Comparison of ENCODE assay signal across 35 cellular contexts in genomic region chr1:50077273-50077672, GRCh38. TPM values are rescaled to one million over a fixed set of nuclear protein-coding genes. Genes with fewer than 3 reads are reported as not detected.
"Had no signal": no experiment of that assay in that cellular context is flagged by ENCODE, and none has a peak within 500 bp of the region (broad histone marks: within the 10 kb centered on the region; RNA-seq: fewer than 3 reads in every experiment).

No MANE protein-coding gene starts in this region.

- H3K4me1 ChIP-seq: adrenal gland, ascending aorta, body of pancreas, breast epithelium had no signal

- ATAC-seq: activated naive CD4-positive, alpha-beta T cell treated with anti-CD3 and anti-CD28 coated beads, Interleukin-2, amount 50 U/mL, for 72 hours; activated naive CD8-positive, alpha-beta T cell treated with anti-CD3 and anti-CD28 coated beads, Interleukin-2, amount 50 U/mL, for 24 hours; activated T-cell treated with anti-CD3 and anti-CD28 coated beads, Interleukin-2, amount 50 U/mL, for 4 hours; activated T-cell treated with anti-CD3 and anti-CD28 coated beads, Interleukin-2, amount 50 U/mL, for 72 hours; activated T-helper 17 cell treated with anti-CD3 and anti-CD28 coated beads, Interleukin-2, amount 50 U/mL, for 72 hours; body of pancreas had no signal

- H3K27ac ChIP-seq: adrenal gland, ascending aorta, body of pancreas, brain microvascular endothelial cell, breast epithelium, cardiac muscle cell had no signal

- H3K4me3 ChIP-seq: adrenal gland, ascending aorta, body of pancreas, breast epithelium, cardiac muscle cell had no signal

- FAIRE-seq: astrocyte, bronchial epithelial cell had no signal

- DNase-seq: activated effector memory CD4-positive, alpha-beta T cell treated with anti-CD3 and anti-CD28 coated beads, Interleukin-2, amount 50 U/mL, for 16 hours; activated effector memory CD4-positive, alpha-beta T cell treated with Interleukin-2 at 50 U/mL for 16 hours; activated gamma-delta T cell; activated gamma-delta T cell treated with Interleukin-2 at 50 U/mL for 16 hours; activated naive CD4-positive, alpha-beta T cell; activated naive CD4-positive, alpha-beta T cell treated with anti-CD3 and anti-CD28 coated beads for 36 hours; activated naive CD4-positive, alpha-beta T cell treated with anti-CD3 and anti-CD28 coated beads, Interleukin-2, amount 10 ng/mL, durations not matched to agents 7 days and 5 days; activated naive CD4-positive, alpha-beta T cell treated with anti-CD3 and anti-CD28 coated beads, Interleukin-2, amount 50 U/mL, for 16 hours; activated naive CD4-positive, alpha-beta T cell treated with Interleukin-2 at 50 U/mL for 16 hours; activated naive CD8-positive, alpha-beta T cell treated with anti-CD3 and anti-CD28 coated beads for 36 hours; activated naive CD8-positive, alpha-beta T cell treated with anti-CD3 and anti-CD28 coated beads, Interleukin-2, amount 10 ng/mL, durations not matched to agents 7 days and 5 days; activated naive CD8-positive, alpha-beta T cell treated with anti-CD3 and anti-CD28 coated beads, Interleukin-2, amount 50 U/mL, for 24 hours; activated T-cell treated with anti-CD3 and anti-CD28 coated beads, Interleukin-2, amount 50 U/mL, for 4 hours; activated T-cell treated with anti-CD3 and anti-CD28 coated beads, Interleukin-2, amount 50 U/mL, for 48 hours; activated T-cell treated with anti-CD3 and anti-CD28 coated beads, Interleukin-2, amount 50 U/mL, for 72 hours; adrenal gland; amniotic stem cell; amygdala; anterior cingulate cortex; aorta; body of pancreas; brain microvascular endothelial cell; caudate nucleus; central memory CD4-positive, alpha-beta T cell; cerebellar nuclear complex had no signal

- H3K9me3 ChIP-seq: adrenal gland, ascending aorta, body of pancreas, breast epithelium had no signal

- H3K27me3 ChIP-seq: adrenal gland, ascending aorta, body of pancreas, brain microvascular endothelial cell, breast epithelium, cardiac muscle cell had no signal

- H3K36me3 ChIP-seq: adrenal gland, ascending aorta, brain microvascular endothelial cell, breast epithelium, cardiac muscle cell had no signal

RNA-seq across cellular contexts. Expression of gene ELAVL4, which starts 31.4 kb away (rescaled TPM):
- total RNA-seq: activated naive CD4-positive, alpha-beta T cell treated with anti-CD3 and anti-CD28 coated beads for 36 hours; activated naive CD4-positive, alpha-beta T cell treated with anti-CD3 and anti-CD28 coated beads, Interleukin-2, amount 50 U/mL, for 72 hours; activated naive CD8-positive, alpha-beta T cell treated with anti-CD3 and anti-CD28 coated beads for 36 hours; activated naive CD8-positive, alpha-beta T cell treated with anti-CD3 and anti-CD28 coated beads, Interleukin-2, amount 10 ng/mL, durations not matched to agents 7 days and 5 days; activated T-cell treated with anti-CD3 and anti-CD28 coated beads, Interleukin-2, amount 50 U/mL, for 4 hours; activated T-cell treated with anti-CD3 and anti-CD28 coated beads, Interleukin-2, amount 50 U/mL, for 72 hours; activated T-helper 1 cell treated with anti-CD3 and anti-CD28 coated beads, Interleukin-12 subunit alpha, Interleukin-12 subunit beta, Interleukin-2, Interleukin-4 antibody, amounts not matched to agents 30 ng/mL and 10 ng/mL and 1 ng/mL, durations not matched to agents 14 hours and 24 hours and 36 hours; activated T-helper 17 cell treated with anti-CD3 and anti-CD28 coated beads, Interleukin-2, amount 50 U/mL, for 72 hours; activated T-helper 2 cell treated with anti-CD3 and anti-CD28 coated beads, Interferon-gamma antibody, Interleukin-2, Interleukin-4, amounts not matched to agents 10 μg/mL and 5 μg/mL and 100 μg/mL, durations not matched to agents 14 hours and 24 hours and 36 hours; ascending aorta; astrocyte; breast epithelium; bronchial epithelial cell; cardiac muscle cell; chondrocyte had no signal
- polyA plus RNA-seq: cardiac muscle cell had no signal

RNA-seq across cellular contexts. Expression of gene AGBL4, which starts 53.5 kb away (rescaled TPM):
- total RNA-seq: activated naive CD4-positive, alpha-beta T cell treated with anti-CD3 and anti-CD28 coated beads for 36 hours; activated naive CD8-positive, alpha-beta T cell treated with anti-CD3 and anti-CD28 coated beads, Interleukin-2, amount 10 ng/mL, durations not matched to agents 7 days and 5 days; activated T-cell treated with anti-CD3 and anti-CD28 coated beads, Interleukin-2, amount 50 U/mL, for 4 hours; activated T-cell treated with anti-CD3 and anti-CD28 coated beads, Interleukin-2, amount 50 U/mL, for 72 hours; activated T-helper 1 cell treated with anti-CD3 and anti-CD28 coated beads, Interleukin-12 subunit alpha, Interleukin-12 subunit beta, Interleukin-2, Interleukin-4 antibody, amounts not matched to agents 30 ng/mL and 10 ng/mL and 1 ng/mL, durations not matched to agents 14 hours and 24 hours and 36 hours; activated T-helper 17 cell treated with anti-CD3 and anti-CD28 coated beads, Interleukin-2, amount 50 U/mL, for 72 hours; activated T-helper 2 cell treated with anti-CD3 and anti-CD28 coated beads, Interferon-gamma antibody, Interleukin-2, Interleukin-4, amounts not matched to agents 10 μg/mL and 5 μg/mL and 100 μg/mL, durations not matched to agents 14 hours and 24 hours and 36 hours; ascending aorta; astrocyte; bronchial epithelial cell; cardiac muscle cell; chondrocyte had no signal
- polyA plus RNA-seq: aorta, cardiac muscle cell had no signal
